1 cellular context compared by ENCODE assay signal in the genomic region with DNA sequence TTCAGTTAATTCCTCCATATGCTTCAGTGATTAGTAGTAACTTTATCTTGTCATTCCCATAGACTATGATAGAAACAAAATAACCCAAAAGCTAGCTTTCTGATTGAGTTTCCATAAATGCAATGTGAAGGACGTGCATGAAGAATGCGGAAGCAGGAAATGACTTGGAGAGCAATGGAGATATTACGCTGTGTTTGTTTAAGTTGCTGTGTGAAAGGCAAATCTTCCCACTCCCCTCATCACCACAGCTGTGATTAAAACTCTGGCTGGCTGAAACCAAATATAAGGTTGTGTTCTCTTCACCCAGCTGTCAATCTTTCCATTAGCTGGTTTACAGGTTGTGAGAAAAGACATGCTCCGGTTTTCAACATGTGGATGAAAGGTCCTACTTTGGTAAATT.
TF ChIP-seq lines count a peak whose summit lies in the region.

No MANE protein-coding gene starts in this region.

TF ChIP-seq in IMR-90, 13 proteins besides CTCF, POLR2A, EP300 and RAD21:
- no peak for TF ChIP-seq NFE2L2 (IDR thresholded peaks at IDR 0.05; ENCODE audit: low read depth, low read length)
- no peak for TF ChIP-seq MAZ (IDR thresholded peaks at IDR 0.05; ENCODE audit: borderline replicate concordance, low read depth, low read length)
- no peak for TF ChIP-seq BHLHE40 (IDR thresholded peaks at IDR 0.05; ENCODE audit: low read depth, low read length)
- TF ChIP-seq CHD1 (IDR thresholded peaks at IDR 0.05; ENCODE audit: low read depth, low read length) = no peak
- no peak for TF ChIP-seq SMC3 (IDR thresholded peaks at IDR 0.05; ENCODE audit: low read depth, low read length)
- TF ChIP-seq, protein P1, sequence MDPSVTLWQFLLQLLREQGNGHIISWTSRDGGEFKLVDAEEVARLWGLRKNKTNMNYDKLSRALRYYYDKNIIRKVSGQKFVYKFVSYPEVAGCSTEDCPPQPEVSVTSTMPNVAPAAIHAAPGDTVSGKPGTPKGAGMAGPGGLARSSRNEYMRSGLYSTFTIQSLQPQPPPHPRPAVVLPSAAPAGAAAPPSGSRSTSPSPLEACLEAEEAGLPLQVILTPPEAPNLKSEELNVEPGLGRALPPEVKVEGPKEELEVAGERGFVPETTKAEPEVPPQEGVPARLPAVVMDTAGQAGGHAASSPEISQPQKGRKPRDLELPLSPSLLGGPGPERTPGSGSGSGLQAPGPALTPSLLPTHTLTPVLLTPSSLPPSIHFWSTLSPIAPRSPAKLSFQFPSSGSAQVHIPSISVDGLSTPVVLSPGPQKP (IDR thresholded peaks at IDR 0.05; ENCODE audit: borderline replicate concordance, low read depth, low read length) = no peak
- TF ChIP-seq RCOR1 (IDR thresholded peaks at IDR 0.05; ENCODE audit: insufficient replicate concordance, low read length) = no peak
- TF ChIP-seq FOS (IDR thresholded peaks at IDR 0.05; ENCODE audit: low read depth, low read length) = no peak
- TF ChIP-seq MXI1 (IDR thresholded peaks at IDR 0.05; ENCODE audit: borderline replicate concordance, low read depth, low read length) = no peak
- TF ChIP-seq RFX5 (IDR thresholded peaks at IDR 0.05; ENCODE audit: low read depth, low read length) = no peak
- TF ChIP-seq MAFK (IDR thresholded peaks at IDR 0.05; ENCODE audit: low read depth, low read length) = no peak
- TF ChIP-seq CEBPB (IDR thresholded peaks at IDR 0.05; ENCODE audit: low read depth, low read length) = no peak
- TF ChIP-seq, protein P2, sequence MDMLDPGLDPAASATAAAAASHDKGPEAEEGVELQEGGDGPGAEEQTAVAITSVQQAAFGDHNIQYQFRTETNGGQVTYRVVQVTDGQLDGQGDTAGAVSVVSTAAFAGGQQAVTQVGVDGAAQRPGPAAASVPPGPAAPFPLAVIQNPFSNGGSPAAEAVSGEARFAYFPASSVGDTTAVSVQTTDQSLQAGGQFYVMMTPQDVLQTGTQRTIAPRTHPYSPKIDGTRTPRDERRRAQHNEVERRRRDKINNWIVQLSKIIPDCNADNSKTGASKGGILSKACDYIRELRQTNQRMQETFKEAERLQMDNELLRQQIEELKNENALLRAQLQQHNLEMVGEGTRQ (IDR thresholded peaks at IDR 0.05; ENCODE audit: low read depth, low read length) = no peak
TF ChIP-seq in IMR-90: peak in this region for 0.
